28 cellular contexts compared by ENCODE assay signal in the genomic region with DNA sequence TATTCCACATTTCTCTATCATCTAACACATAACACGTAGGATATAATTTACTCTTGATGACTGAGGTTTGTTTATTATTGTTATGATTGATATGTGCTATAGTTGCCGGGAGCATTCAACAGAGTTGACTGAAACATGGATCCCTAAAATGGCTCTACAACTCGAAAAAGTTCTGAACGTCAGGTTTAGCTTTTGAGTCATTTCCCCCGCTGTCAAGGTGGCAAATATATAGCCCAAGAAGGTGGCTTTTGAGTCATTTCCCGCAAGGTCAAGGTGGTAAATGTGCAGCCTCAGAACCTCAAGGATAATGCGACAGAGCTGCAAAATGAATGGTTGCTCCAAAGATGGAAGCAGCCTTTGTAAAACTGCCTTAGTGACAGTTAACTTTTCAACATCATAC.
A peak's percentile ranks its signal among the peaks of the same experiment; 100 is the strongest.
DNase-seq lines count a peak whose midpoint lies in the region; ATAC-seq lines count a peak whose summit lies in the region.
"Had no signal": no experiment of that assay in that cellular context is flagged by ENCODE, and none has a peak within 500 bp of the region (broad histone marks: within the 10 kb centered on the region; RNA-seq: fewer than 3 reads in every experiment).

No MANE protein-coding gene starts in this region.

- H3K4me1 Mint-ChIP-seq in activated CD4-positive, alpha-beta T cell treated with anti-CD3 and anti-CD28 coated beads, Interleukin-2, amount 10 ng/mL, durations not matched to agents 24 days and 14 days: peaks cover 37% of the 10 kb centered on the region
- peaks cover 58% of the 10 kb centered on the region for H3K4me1 Mint-ChIP-seq in activated CD4-positive, alpha-beta memory T cell treated with anti-CD3 and anti-CD28 coated beads, Interleukin-2, amount 10 ng/mL, durations not matched to agents 7 days and 5 days
- H3K4me1 Mint-ChIP-seq: neural progenitor cell had no signal

- H3K9me3 Mint-ChIP-seq in activated CD4-positive, alpha-beta T cell treated with anti-CD3 and anti-CD28 coated beads, Interleukin-2, amount 10 ng/mL, durations not matched to agents 24 days and 14 days: peaks cover 3% of the 10 kb centered on the region
- peaks cover 3% of the 10 kb centered on the region for H3K9me3 Mint-ChIP-seq in activated CD4-positive, alpha-beta memory T cell treated with anti-CD3 and anti-CD28 coated beads, Interleukin-2, amount 10 ng/mL, durations not matched to agents 7 days and 5 days
- H3K9me3 Mint-ChIP-seq: activated T-helper 2 cell treated with anti-CD3 and anti-CD28 coated beads, Interferon-gamma antibody, Interleukin-2, Interleukin-4, amounts not matched to agents 10 μg/mL and 5 μg/mL and 100 μg/mL, durations not matched to agents 14 hours and 24 hours and 36 hours; neural progenitor cell had no signal

- H3K36me3 Mint-ChIP-seq in activated CD4-positive, alpha-beta T cell treated with anti-CD3 and anti-CD28 coated beads, Interleukin-2, amount 10 ng/mL, durations not matched to agents 24 days and 14 days (ENCODE audit: low read depth): peaks cover 36% of the 10 kb centered on the region
- peaks cover 70% of the 10 kb centered on the region for H3K36me3 Mint-ChIP-seq in activated CD4-positive, alpha-beta memory T cell treated with anti-CD3 and anti-CD28 coated beads, Interleukin-2, amount 10 ng/mL, durations not matched to agents 7 days and 5 days (ENCODE audit: low read depth)
- H3K36me3 Mint-ChIP-seq: neural progenitor cell had no signal

- no peak overlapping the region for H3K27ac Mint-ChIP-seq in activated CD4-positive, alpha-beta T cell treated with anti-CD3 and anti-CD28 coated beads, Interleukin-2, amount 10 ng/mL, durations not matched to agents 24 days and 14 days
- peak overlapping the region; percentile 69 for H3K27ac Mint-ChIP-seq in activated CD4-positive, alpha-beta memory T cell treated with anti-CD3 and anti-CD28 coated beads, Interleukin-2, amount 10 ng/mL, durations not matched to agents 7 days and 5 days
- H3K27ac Mint-ChIP-seq: activated T-helper 2 cell treated with anti-CD3 and anti-CD28 coated beads, Interferon-gamma antibody, Interleukin-2, Interleukin-4, amounts not matched to agents 10 μg/mL and 5 μg/mL and 100 μg/mL, durations not matched to agents 14 hours and 24 hours and 36 hours; neural progenitor cell; T-helper 2 cell treated with Interferon-gamma antibody and Interleukin-4, amounts not matched to agents 5 μg/mL and 100 μg/mL, for 36 hours had no signal

- CTCF ChIA-PET in activated CD4-positive, alpha-beta memory T cell treated with anti-CD3 and anti-CD28 coated beads, Interleukin-2, amount 10 ng/mL, durations not matched to agents 7 days and 5 days (lab: Charles Lee): interaction anchor here (1.2 kb wide), 1 partner anchor 20 kb away, joined by 3 read pairs; no protein-coding TSS in a partner anchor

- ATAC-seq in left cardiac atrium: no peak
- ATAC-seq in HG02884 (IDR thresholded peaks at IDR 0.05; ENCODE audit: unreplicated experiment): no peak
- ATAC-seq: heart right ventricle, right lobe of liver, upper lobe of right lung had no signal

- intact Hi-C loops in activated CD4-positive, alpha-beta T cell treated with anti-CD3 and anti-CD28 coated beads, Interleukin-2, amount 10 ng/mL, durations not matched to agents 24 days and 14 days (cut with micrococcal nuclease): no loop called here
- intact Hi-C loops in left cardiac atrium (cut with DNase I): no loop called here

- POLR2A ChIA-PET in activated CD4-positive, alpha-beta memory T cell treated with anti-CD3 and anti-CD28 coated beads, Interleukin-2, amount 10 ng/mL, durations not matched to agents 7 days and 5 days (lab: Charles Lee): interaction anchor here (0.8 to 2.0 kb wide), 5 partner anchors 21 to 115 kb away, joined by 3 to 14 read pairs (median 5); partner anchors contain the start of gene NIBAN1

- DNase-seq in activated CD4-positive, alpha-beta T cell treated with anti-CD3 and anti-CD28 coated beads, Interleukin-2, amount 10 ng/mL, durations not matched to agents 24 days and 14 days: peak; percentile 66
- no peak for DNase-seq in activated CD4-positive, alpha-beta T cell treated with anti-CD3 and anti-CD28 coated beads, Interleukin-2, amount 50 U/mL, for 4 hours
- peak; percentile 8 for DNase-seq in stimulated activated naive CD4-positive, alpha-beta T cell treated with Interleukin-2 at 50 U/mL for 16 hours (lab: John Stamatoyannopoulos, UW)
- no peak for DNase-seq in stimulated activated naive CD4-positive, alpha-beta T cell (lab: John Stamatoyannopoulos, UW)
- peak; percentile 71 for DNase-seq in activated CD4-positive, alpha-beta memory T cell treated with anti-CD3 and anti-CD28 coated beads, Interleukin-2, amount 10 ng/mL, durations not matched to agents 7 days and 5 days
- no peak for DNase-seq in left cardiac atrium
- no peak for DNase-seq in epidermal melanocyte (ENCODE audit: insufficient read length, low spot score)
- DNase-seq: AML-193; DMS53; effector CD4-positive, alpha-beta T cell; erythroblast; heart right ventricle; mammary epithelial cell; MG63; NCI-H1417; NCI-H2081 treated with DMSO at 0.1 percent for 48 hours; NCI-H345; NCI-H774; posterior cingulate gyrus; right lobe of liver; SK-N-SH; stimulated activated CD8-positive, alpha-beta memory T cell treated with anti-CD3 and anti-CD28 coated beads, Interleukin-4, amount 100 ng/mL, for 48 hours; substantia nigra; upper lobe of right lung had no signal

- no peak overlapping the region for H3K4me3 Mint-ChIP-seq in activated CD4-positive, alpha-beta T cell treated with anti-CD3 and anti-CD28 coated beads, Interleukin-2, amount 10 ng/mL, durations not matched to agents 24 days and 14 days
- no peak overlapping the region for H3K4me3 Mint-ChIP-seq in activated CD4-positive, alpha-beta memory T cell treated with anti-CD3 and anti-CD28 coated beads, Interleukin-2, amount 10 ng/mL, durations not matched to agents 7 days and 5 days
- H3K4me3 Mint-ChIP-seq: neural progenitor cell; T-helper 2 cell treated with Interferon-gamma antibody and Interleukin-4, amounts not matched to agents 5 μg/mL and 100 μg/mL, for 36 hours had no signal

- peaks cover 3% of the 10 kb centered on the region for H3K27me3 Mint-ChIP-seq in activated CD4-positive, alpha-beta T cell treated with anti-CD3 and anti-CD28 coated beads, Interleukin-2, amount 10 ng/mL, durations not matched to agents 24 days and 14 days
- no peaks in the 10 kb centered on the region for H3K27me3 Mint-ChIP-seq in activated CD4-positive, alpha-beta memory T cell treated with anti-CD3 and anti-CD28 coated beads, Interleukin-2, amount 10 ng/mL, durations not matched to agents 7 days and 5 days

Comparison
In these comparisons a context has a peak if more than half of its experiments do, and no peak if none do; other contexts are left out.
1. DNase-seq: peak in activated CD4-positive, alpha-beta T cell treated with anti-CD3 and anti-CD28 coated beads, Interleukin-2, amount 10 ng/mL, durations not matched to agents 24 days and 14 days (single experiment), stimulated activated naive CD4-positive, alpha-beta T cell treated with Interleukin-2 at 50 U/mL for 16 hours (single experiment) and activated CD4-positive, alpha-beta memory T cell treated with anti-CD3 and anti-CD28 coated beads, Interleukin-2, amount 10 ng/mL, durations not matched to agents 7 days and 5 days (single experiment); none in activated CD4-positive, alpha-beta T cell treated with anti-CD3 and anti-CD28 coated beads, Interleukin-2, amount 50 U/mL, for 4 hours (0 of 2), stimulated activated naive CD4-positive, alpha-beta T cell (0 of 6), left cardiac atrium (single experiment) and epidermal melanocyte (single experiment).